ENCODE assay signal across 21 cellular contexts in genomic region chr3:139185482-139185881, GRCh38.
DNase-seq lines count a peak whose midpoint lies in the region; TF ChIP-seq lines count a peak whose summit lies in the region.
"Had no signal": no experiment of that assay in that cellular context is flagged by ENCODE, and none has a peak within 500 bp of the region (broad histone marks: within the 10 kb centered on the region; RNA-seq: fewer than 3 reads in every experiment).

No MANE protein-coding gene starts in this region.

- H3K27ac ChIP-seq in uterus = peak overlapping the region; percentile 20 to 34
- H3K27ac ChIP-seq: 22Rv1; A549; BLaER1 treated with 17β-estradiol and CSF1 and Interleukin-3, amounts not matched to agents 10 nM and 100 nM; C4-2B had no signal

- no peak overlapping the region for H3K4me3 ChIP-seq in uterus
- H3K4me3 ChIP-seq: A549; BLaER1 treated with 17β-estradiol and CSF1 and Interleukin-3, amounts not matched to agents 10 nM and 100 nM; GM12878 had no signal

- H3K9me3 Mint-ChIP-seq in nephron (peaks cover 7% of the 10 kb centered on the region), type B pancreatic cell (no peaks in the 10 kb centered on the region)
- peaks cover 11% of the 10 kb centered on the region for H3K9me3 Mint-ChIP-seq in activated CD4-positive, alpha-beta memory T cell treated with anti-CD3 and anti-CD28 coated beads for 36 hours

- POLR2A ChIA-PET in activated CD4-positive, alpha-beta memory T cell treated with anti-CD3 and anti-CD28 coated beads for 36 hours (lab: Charles Lee) = no interaction called here

- CTCF ChIA-PET in activated CD4-positive, alpha-beta memory T cell treated with anti-CD3 and anti-CD28 coated beads for 36 hours (lab: Charles Lee) = no interaction called here

- no peaks in the 10 kb centered on the region for H3K36me3 ChIP-seq in uterus
- H3K36me3 ChIP-seq: BLaER1 treated with 17β-estradiol and CSF1 and Interleukin-3, amounts not matched to agents 10 nM and 100 nM had no signal

- H3K27me3 ChIP-seq in uterus = no peaks in the 10 kb centered on the region
- H3K27me3 ChIP-seq: BLaER1 treated with 17β-estradiol and CSF1 and Interleukin-3, amounts not matched to agents 10 nM and 100 nM had no signal

- TF ChIP-seq CTCF in nephron (IDR thresholded peaks at IDR 0.05; ENCODE audit: unreplicated experiment in 3 of 3) = no peak
- TF ChIP-seq CTCF in uterus (IDR thresholded peaks at IDR 0.05) = no peak
- TF ChIP-seq CTCF in type B pancreatic cell (conservative IDR thresholded peaks at IDR 0.05) = no peak

- DNase-seq in ELF-1 (ENCODE audit: low read depth, low spot score) = peak; percentile 44
- peak; percentile 52 for DNase-seq in RPMI7951 (ENCODE audit: low read depth)
- DNase-seq in uterus = peak in 1 of 2 donors; percentile 21
- no peak for DNase-seq in activated CD4-positive, alpha-beta memory T cell treated with anti-CD3 and anti-CD28 coated beads for 36 hours
- DNase-seq in NCI-H345 (lab: John Stamatoyannopoulos, UW) = no peak
- DNase-seq in type B pancreatic cell (ENCODE audit: extremely low spot score, unreplicated experiment) = no peak
- no peak for DNase-seq in hepatic stellate cell (ENCODE audit: low spot score)
- DNase-seq: AML-193; Caco-2; Calu3; CD4-positive, alpha-beta T cell; CD8-positive, alpha-beta T cell; DMS79 treated with DMSO at 0.1 percent for 48 hours; GDM1 had no signal

- TF ChIP-seq POLR2A in uterus (IDR thresholded peaks at IDR 0.05) = no peak

- H3K4me1 Mint-ChIP-seq in nephron (peaks cover 14% of the 10 kb centered on the region), type B pancreatic cell (ENCODE audit: unreplicated experiment) (peaks cover 12% of the 10 kb centered on the region)
- no peaks in the 10 kb centered on the region for H3K4me1 Mint-ChIP-seq in activated CD4-positive, alpha-beta memory T cell treated with anti-CD3 and anti-CD28 coated beads for 36 hours (ENCODE audit: low read depth)
- H3K4me1 Mint-ChIP-seq: B cell had no signal

- H3K4me3 Mint-ChIP-seq in nephron = no peak overlapping the region
- no peak overlapping the region for H3K4me3 Mint-ChIP-seq in activated CD4-positive, alpha-beta memory T cell treated with anti-CD3 and anti-CD28 coated beads for 36 hours
- H3K4me3 Mint-ChIP-seq in type B pancreatic cell = no peak overlapping the region
- H3K4me3 Mint-ChIP-seq: B cell; CD4-positive, alpha-beta T cell; CD8-positive, alpha-beta T cell had no signal

- H3K9me3 ChIP-seq in uterus = no peaks in the 10 kb centered on the region
- H3K9me3 ChIP-seq: A549 had no signal

- H3K36me3 Mint-ChIP-seq in nephron (ENCODE audit: low read depth) (no peaks in the 10 kb centered on the region), type B pancreatic cell (no peaks in the 10 kb centered on the region)
- no peaks in the 10 kb centered on the region for H3K36me3 Mint-ChIP-seq in activated CD4-positive, alpha-beta memory T cell treated with anti-CD3 and anti-CD28 coated beads for 36 hours
- H3K36me3 Mint-ChIP-seq: CD8-positive, alpha-beta T cell had no signal

- H3K4me1 ChIP-seq in uterus = no peaks in the 10 kb centered on the region
- H3K4me1 ChIP-seq: A549, Caco-2 had no signal

- intact Hi-C loops in uterus (cut with DNase I; ENCODE audit: low total_unique reads) = no loop called here
- intact Hi-C loops in activated CD4-positive, alpha-beta memory T cell treated with anti-CD3 and anti-CD28 coated beads for 36 hours (cut with micrococcal nuclease) = no loop called here

- H3K27me3 Mint-ChIP-seq in nephron (ENCODE audit: low read depth) (no peaks in the 10 kb centered on the region), type B pancreatic cell (no peaks in the 10 kb centered on the region)
- H3K27me3 Mint-ChIP-seq in activated CD4-positive, alpha-beta memory T cell treated with anti-CD3 and anti-CD28 coated beads for 36 hours = peaks cover 6% of the 10 kb centered on the region

- H3K27ac Mint-ChIP-seq in nephron (peak overlapping the region in 2 of 3 experiments; percentile 10 to 48), type B pancreatic cell (no peak overlapping the region)
- no peak overlapping the region for H3K27ac Mint-ChIP-seq in activated CD4-positive, alpha-beta memory T cell treated with anti-CD3 and anti-CD28 coated beads for 36 hours
- H3K27ac Mint-ChIP-seq: B cell; CD4-positive, alpha-beta T cell; CD8-positive, alpha-beta T cell had no signal

Comparison
In these comparisons a context has a peak if more than half of its experiments do, and no peak if none do; other contexts are left out.
1. DNase-seq: peak in ELF-1 (single experiment) and RPMI7951 (single experiment); none in activated CD4-positive, alpha-beta memory T cell treated with anti-CD3 and anti-CD28 coated beads for 36 hours (single experiment), NCI-H345 (single experiment), type B pancreatic cell (single experiment) and hepatic stellate cell (single experiment).
2. H3K27ac Mint-ChIP-seq: peak in nephron (2 of 3); none in activated CD4-positive, alpha-beta memory T cell treated with anti-CD3 and anti-CD28 coated beads for 36 hours (single experiment) and type B pancreatic cell (single experiment).